ENCODE assay signal across 8 cellular contexts in genomic region chr11:65434057-65434666, GRCh38. TPM values are rescaled to one million over a fixed set of nuclear protein-coding genes. Genes with fewer than 3 reads are reported as not detected.
DNase-seq lines count a peak whose midpoint lies in the region; ATAC-seq, FAIRE-seq and TF ChIP-seq lines count a peak whose summit lies in the region.

No MANE protein-coding gene starts in this region.

- H2AFZ ChIP-seq in mammary epithelial cell (ENCODE audit: low read depth, low read length) = no peak overlapping the region
- no peak overlapping the region for H2AFZ ChIP-seq in HepG2 (ENCODE audit: low read length)

- TF ChIP-seq CTCF in mammary epithelial cell (conservative IDR thresholded peaks at IDR 0.05 in 1 of 2, IDR thresholded peaks at IDR 0.05 in 1 of 2; ENCODE audit: extremely low read depth in 1 of 2, insufficient read depth in 1 of 2, low read depth in 1 of 2, low read length in 2 of 2) (no peak), HepG2 (CRISPR knock-in tag; IDR thresholded peaks at IDR 0.05) (no peak), endothelial cell (IDR thresholded peaks at IDR 0.05; ENCODE audit: unreplicated experiment) (no peak)

- no peak for TF ChIP-seq EP300 in HepG2 (IDR thresholded peaks at IDR 0.05; ENCODE audit: low read depth in 2 of 2, low read length in 2 of 2)
- TF ChIP-seq EP300 in HepG2 (CRISPR knock-in tag; IDR thresholded peaks at IDR 0.05; ENCODE audit: borderline replicate concordance) = no peak

- CTCF ChIA-PET in mammary epithelial cell (lab: Charles Lee; ENCODE audit: low non-redundant PET) = no interaction called here
- CTCF ChIA-PET in HepG2 (lab: Yijun Ruan, JAX; ENCODE audit: low intra/inter-chr PET ratio, low total read pairs) = interaction anchor here (1.9 kb wide), 1 partner anchor 18 kb away, joined by 20 read pairs; no protein-coding TSS in a partner anchor

- H3K9ac ChIP-seq in mammary epithelial cell (ENCODE audit: insufficient read depth, low read length) (no peak overlapping the region), HepG2 (ENCODE audit: insufficient read depth, low read depth, low read length) (no peak overlapping the region)

- H3K9me3 Mint-ChIP-seq in activated naive CD8-positive, alpha-beta T cell (ENCODE audit: low read depth) = no peaks in the 10 kb centered on the region
- H3K9me3 Mint-ChIP-seq in activated naive CD8-positive, alpha-beta T cell treated with anti-CD3 and anti-CD28 coated beads, Interleukin-2, amount 50 U/mL, for 24 hours = no peaks in the 10 kb centered on the region
- H3K9me3 Mint-ChIP-seq in endothelial cell (ENCODE audit: unreplicated experiment) = no peaks in the 10 kb centered on the region

- in situ Hi-C loops in mammary epithelial cell (cut with MboI; ENCODE audit: low sequenced_read_pairs in 2 of 2) (no loop called here), HepG2 (cut with HindIII; ENCODE audit: extremely low pct_ligation_motif_present, low pct_unique_long_range_greater_than_20kb) (no loop called here)

- no peak for ATAC-seq in activated naive CD8-positive, alpha-beta T cell treated with anti-CD3 and anti-CD28 coated beads, Interleukin-2, amount 50 U/mL, for 24 hours
- peak; percentile 0; the same call in 1 of the 3 replicates for ATAC-seq in HepG2
- ATAC-seq in HG02981 (IDR thresholded peaks at IDR 0.05; ENCODE audit: unreplicated experiment) = no peak

- H4K20me1 ChIP-seq in mammary epithelial cell (ENCODE audit: insufficient read depth, low read length) (peaks cover 10% of the 10 kb centered on the region), HepG2 (ENCODE audit: insufficient read depth, low read length) (peaks cover 99% of the 10 kb centered on the region)

- peak overlapping the region; percentile 47 for H3K27ac Mint-ChIP-seq in activated naive CD8-positive, alpha-beta T cell
- no peak overlapping the region for H3K27ac Mint-ChIP-seq in activated naive CD8-positive, alpha-beta T cell treated with anti-CD3 and anti-CD28 coated beads, Interleukin-2, amount 50 U/mL, for 24 hours
- H3K27ac Mint-ChIP-seq in endothelial cell (ENCODE audit: unreplicated experiment) = no peak overlapping the region

- no peaks in the 10 kb centered on the region for H3K27me3 Mint-ChIP-seq in activated naive CD8-positive, alpha-beta T cell
- H3K27me3 Mint-ChIP-seq in activated naive CD8-positive, alpha-beta T cell treated with anti-CD3 and anti-CD28 coated beads, Interleukin-2, amount 50 U/mL, for 24 hours = no peaks in the 10 kb centered on the region
- H3K27me3 Mint-ChIP-seq in endothelial cell (ENCODE audit: unreplicated experiment) = peaks cover 1% of the 10 kb centered on the region

- H3K27ac ChIP-seq in mammary epithelial cell (ENCODE audit: insufficient read depth, low read depth, low read length) (no peak overlapping the region), HepG2 (ENCODE audit: extremely low read length, insufficient read depth, low read length) (no peak overlapping the region)

- H3K4me3 ChIP-seq in mammary epithelial cell (replicated peaks in 1 of 3; ENCODE audit: insufficient read depth in 1 of 3, low read depth in 2 of 3, low read length in 3 of 3) (no peak overlapping the region), HepG2 (replicated peaks in 1 of 3; ENCODE audit: insufficient read depth in 1 of 3, low read depth in 2 of 3, low read length in 3 of 3) (no peak overlapping the region)

- no peak for TF ChIP-seq RAD21 in HepG2 (CRISPR knock-in tag; IDR thresholded peaks at IDR 0.05)

- H3K4me3 Mint-ChIP-seq in activated naive CD8-positive, alpha-beta T cell = no peak overlapping the region
- no peak overlapping the region for H3K4me3 Mint-ChIP-seq in activated naive CD8-positive, alpha-beta T cell treated with anti-CD3 and anti-CD28 coated beads, Interleukin-2, amount 50 U/mL, for 24 hours
- no peak overlapping the region for H3K4me3 Mint-ChIP-seq in endothelial cell (ENCODE audit: unreplicated experiment)

- H3K4me1 Mint-ChIP-seq in activated naive CD8-positive, alpha-beta T cell (ENCODE audit: low read depth) = peaks cover 82% of the 10 kb centered on the region
- H3K4me1 Mint-ChIP-seq in activated naive CD8-positive, alpha-beta T cell treated with anti-CD3 and anti-CD28 coated beads, Interleukin-2, amount 50 U/mL, for 24 hours = peaks cover 85% of the 10 kb centered on the region
- H3K4me1 Mint-ChIP-seq in endothelial cell (ENCODE audit: unreplicated experiment) = peaks cover 11% of the 10 kb centered on the region

- H3K9me3 ChIP-seq in mammary epithelial cell (replicated peaks; ENCODE audit: insufficient read depth, low read length) = no peaks in the 10 kb centered on the region
- H3K9me3 ChIP-seq in HepG2 (ENCODE audit: low read length) = no peaks in the 10 kb centered on the region

- H3K4me1 ChIP-seq in mammary epithelial cell (ENCODE audit: insufficient read depth, low read length) (peaks cover 19% of the 10 kb centered on the region), HepG2 (ENCODE audit: insufficient read depth, low read length) (peaks cover 87% of the 10 kb centered on the region)

- WGBS in mammary epithelial cell (ENCODE audit: low coverage, missing lambda C conversion rate) = 60% methylated on average over 6 of the region's 6 CpGs
- 76% methylated on average over 6 of the region's 6 CpGs for WGBS in HepG2 (ENCODE audit: low lambda C conversion rate)

- H3K4me2 ChIP-seq in mammary epithelial cell (ENCODE audit: insufficient read depth, low read depth, low read length) (no peak overlapping the region), HepG2 (ENCODE audit: low read depth, low read length) (no peak overlapping the region)

- H3K36me3 ChIP-seq in mammary epithelial cell (ENCODE audit: insufficient read depth, low read length) (peaks cover 37% of the 10 kb centered on the region), HepG2 (replicated peaks in 1 of 2; ENCODE audit: control insufficient read depth in 1 of 2, insufficient read depth in 2 of 2, low read length in 2 of 2) (peaks cover 8 to 44% of the 10 kb centered on the region in 2 experiments; a peak in 4 of 5 replicates)

- intact Hi-C loops in mammary epithelial cell (cut with micrococcal nuclease) (no loop called here), HepG2 (cut with micrococcal nuclease; ENCODE audit: unreplicated experiment) (no loop called here)

- peaks cover 89% of the 10 kb centered on the region for H3K79me2 ChIP-seq in mammary epithelial cell (ENCODE audit: insufficient read depth, low read length)
- H3K79me2 ChIP-seq in HepG2 (ENCODE audit: insufficient read depth, low read length) = peaks cover 66% of the 10 kb centered on the region

- BruUV-seq in mammary epithelial cell (replicated peaks; lab: Mats Ljungman, UMichigan) (no TSS peak), HepG2 (replicated peaks; lab: Mats Ljungman, UMichigan) (no TSS peak)

- FAIRE-seq in HepG2 (lab: Jason Lieb, UNC) = peak; percentile 12

- no peaks in the 10 kb centered on the region for H3K27me3 ChIP-seq in mammary epithelial cell (ENCODE audit: insufficient read depth, low read length)
- no peaks in the 10 kb centered on the region for H3K27me3 ChIP-seq in HepG2 (ENCODE audit: control insufficient read depth in 1 of 2, insufficient read depth in 2 of 2, low read length in 2 of 2)

- TF ChIP-seq POLR2A in HepG2 (IDR thresholded peaks at IDR 0.05; ENCODE audit: insufficient read depth in 1 of 2, low read depth in 2 of 2, low read length in 2 of 2) = peak; percentile 59 to 82

- POLR2A ChIA-PET in HepG2 (lab: Yijun Ruan, JAX) = interaction anchor here (1.1 to 4.9 kb wide), 4 partner anchors 11 to 100 kb away, joined by 4 to 38 read pairs (median 5); partner anchors contain the start of genes DPF2 and NEAT1

- peaks cover 4% of the 10 kb centered on the region for H3K36me3 Mint-ChIP-seq in activated naive CD8-positive, alpha-beta T cell
- H3K36me3 Mint-ChIP-seq in activated naive CD8-positive, alpha-beta T cell treated with anti-CD3 and anti-CD28 coated beads, Interleukin-2, amount 50 U/mL, for 24 hours (ENCODE audit: low read depth) = peaks cover 56% of the 10 kb centered on the region
- peaks cover 20% of the 10 kb centered on the region for H3K36me3 Mint-ChIP-seq in endothelial cell (ENCODE audit: low read depth, unreplicated experiment)

- no peak for DNase-seq in activated naive CD8-positive, alpha-beta T cell treated with anti-CD3 and anti-CD28 coated beads, Interleukin-2, amount 50 U/mL, for 24 hours
- peak; percentile 28 for DNase-seq in mammary epithelial cell
- DNase-seq in HepG2 (ENCODE audit: low spot score) = no peak
- DNase-seq in ureter (ENCODE audit: low spot score) = peak; percentile 36
- DNase-seq in endothelial cell (ENCODE audit: low spot score) = no peak
- DNase-seq in activated gamma-delta T cell treated with Interleukin-2 at 50 U/mL for 16 hours = no peak

- dilution Hi-C loops in mammary epithelial cell (cut with HindIII; ENCODE audit: low sequenced_read_pairs) = no loop called here

RNA-seq across cellular contexts. Expression of gene NEAT1, which starts 11.6 kb away (rescaled TPM):
- total RNA-seq in mammary epithelial cell (100 to 1,000 TPM; 364 to 775 TPM), HepG2 (2016; rRNA removed; fragmentation: Illumina TruSeq; extraction: Trizol) (10.5 and 20.5 TPM in 2 replicates), ureter (1,155 TPM), endothelial cell (ENCODE audit: unreplicated experiment) (43.4 TPM)
- polyA plus RNA-seq in mammary epithelial cell (20.1 TPM), HepG2 (2011; rRNA removed) (41.2 and 41.3 TPM in 2 replicates)
- 98.8 TPM for polyA minus RNA-seq in mammary epithelial cell
- total RNA-seq in HepG2 (2016; cell fraction: cytosol; rRNA removed; fragmentation: Illumina TruSeq; extraction: Trizol; ENCODE audit: low read depth) = 2.2 and 2.6 TPM in 2 replicates
- total RNA-seq in HepG2 (2016; cell fraction: insoluble cytoplasmic fraction; rRNA removed; fragmentation: Illumina TruSeq; extraction: Trizol) = 8.4 and 21.3 TPM in 2 replicates
- 7.8 and 8.3 TPM in 2 replicates for total RNA-seq in HepG2 (2016; cell fraction: membrane; rRNA removed; fragmentation: Illumina TruSeq; extraction: Trizol)
- 196 and 220 TPM in 2 replicates for total RNA-seq in HepG2 (2016; cell fraction: nucleus; rRNA removed; fragmentation: Illumina TruSeq; extraction: Trizol)
- 13.0 and 13.4 TPM in 2 replicates for polyA plus RNA-seq in HepG2 (2011; cell fraction: cytosol; rRNA removed)
- 222 and 327 TPM in 2 replicates for polyA plus RNA-seq in HepG2 (2011; cell fraction: nucleus; rRNA removed)
- 288 and 371 TPM in 2 replicates for polyA plus RNA-seq in HepG2 (2012)
- polyA plus RNA-seq in HepG2 (2016; cell fraction: cytosol; fragmentation: Illumina TruSeq; extraction: Trizol; ENCODE audit: low read depth) = 3.6 and 4.3 TPM in 2 replicates
- 54.0 and 61.1 TPM in 2 replicates for polyA plus RNA-seq in HepG2 (2016; cell fraction: insoluble cytoplasmic fraction; fragmentation: Illumina TruSeq; extraction: Trizol; ENCODE audit: low read depth)
- 47.1 and 54.4 TPM in 2 replicates for polyA plus RNA-seq in HepG2 (2016; cell fraction: membrane; fragmentation: Illumina TruSeq; extraction: Trizol; ENCODE audit: low read depth)
- polyA plus RNA-seq in HepG2 (2016; cell fraction: nucleus; fragmentation: Illumina TruSeq; extraction: Trizol; ENCODE audit: insufficient read depth, low read depth) = 577 and 628 TPM in 2 replicates
- polyA minus RNA-seq in HepG2 (2011; rRNA and poly(A)+ RNA removed; ENCODE audit: low replicate concordance) = 64.6 and 225 TPM in 2 replicates
- polyA minus RNA-seq in HepG2 (2011; cell fraction: cytosol; rRNA and poly(A)+ RNA removed) = 17.3 and 20.2 TPM in 2 replicates
- 1,479 and 1,737 TPM in 2 replicates for polyA minus RNA-seq in HepG2 (2011; cell fraction: nucleus; rRNA and poly(A)+ RNA removed)

RNA-seq across cellular contexts. Expression of gene FRMD8, which starts 47.7 kb away (rescaled TPM):
- 10 to 100 TPM; 43.4 to 74.8 TPM for total RNA-seq in mammary epithelial cell
- 34.0 TPM for polyA plus RNA-seq in mammary epithelial cell
- 43.2 TPM for polyA minus RNA-seq in mammary epithelial cell
- total RNA-seq in HepG2 (2016; rRNA removed; fragmentation: Illumina TruSeq; extraction: Trizol) = 18.0 and 20.6 TPM in 2 replicates
- 2.2 and 2.9 TPM in 2 replicates for total RNA-seq in HepG2 (2016; cell fraction: cytosol; rRNA removed; fragmentation: Illumina TruSeq; extraction: Trizol; ENCODE audit: low read depth)
- total RNA-seq in HepG2 (2016; cell fraction: insoluble cytoplasmic fraction; rRNA removed; fragmentation: Illumina TruSeq; extraction: Trizol) = 17.5 and 22.6 TPM in 2 replicates
- 5.3 and 6.3 TPM in 2 replicates for total RNA-seq in HepG2 (2016; cell fraction: membrane; rRNA removed; fragmentation: Illumina TruSeq; extraction: Trizol)
- total RNA-seq in HepG2 (2016; cell fraction: nucleus; rRNA removed; fragmentation: Illumina TruSeq; extraction: Trizol) = 12.4 and 14.6 TPM in 2 replicates
- polyA plus RNA-seq in HepG2 (2011; rRNA removed) = 5.8 and 9.4 TPM in 2 replicates
- 5.9 and 6.7 TPM in 2 replicates for polyA plus RNA-seq in HepG2 (2011; cell fraction: cytosol; rRNA removed)
- polyA plus RNA-seq in HepG2 (2011; cell fraction: nucleus; rRNA removed) = 26.7 and 32.6 TPM in 2 replicates
- polyA plus RNA-seq in HepG2 (2012) = 3.5 and 5.2 TPM in 2 replicates
- 2.5 and 2.6 TPM in 2 replicates for polyA plus RNA-seq in HepG2 (2016; cell fraction: cytosol; fragmentation: Illumina TruSeq; extraction: Trizol; ENCODE audit: low read depth)
- polyA plus RNA-seq in HepG2 (2016; cell fraction: insoluble cytoplasmic fraction; fragmentation: Illumina TruSeq; extraction: Trizol; ENCODE audit: low read depth) = 13.5 and 17.1 TPM in 2 replicates
- polyA plus RNA-seq in HepG2 (2016; cell fraction: membrane; fragmentation: Illumina TruSeq; extraction: Trizol; ENCODE audit: low read depth) = 2.8 and 3.8 TPM in 2 replicates
- polyA plus RNA-seq in HepG2 (2016; cell fraction: nucleus; fragmentation: Illumina TruSeq; extraction: Trizol; ENCODE audit: insufficient read depth, low read depth) = 21.4 and 24.7 TPM in 2 replicates
- polyA minus RNA-seq in HepG2 (2011; rRNA and poly(A)+ RNA removed; ENCODE audit: low replicate concordance) = 22.3 and 24.3 TPM in 2 replicates
- 5.4 and 6.2 TPM in 2 replicates for polyA minus RNA-seq in HepG2 (2011; cell fraction: cytosol; rRNA and poly(A)+ RNA removed)
- polyA minus RNA-seq in HepG2 (2011; cell fraction: nucleus; rRNA and poly(A)+ RNA removed) = 6.2 and 11.8 TPM in 2 replicates
- 31.2 TPM for total RNA-seq in ureter
- 76.0 TPM for total RNA-seq in endothelial cell (ENCODE audit: unreplicated experiment)

RNA-seq across cellular contexts. Expression of gene SLC25A45, which starts 51.7 kb away (rescaled TPM):
- 1 to 10 TPM in 1 of 2 donors, under 1 TPM in 1; 0.50 to 2.4 TPM for total RNA-seq in mammary epithelial cell
- polyA plus RNA-seq in mammary epithelial cell = 0.28 TPM
- polyA minus RNA-seq in mammary epithelial cell = 2.0 TPM
- total RNA-seq in HepG2 (2016; rRNA removed; fragmentation: Illumina TruSeq; extraction: Trizol) = 2.1 and 3.4 TPM in 2 replicates
- 0.79 and 1.0 TPM in 2 replicates for total RNA-seq in HepG2 (2016; cell fraction: cytosol; rRNA removed; fragmentation: Illumina TruSeq; extraction: Trizol; ENCODE audit: low read depth)
- 1.9 TPM in 2 replicates for total RNA-seq in HepG2 (2016; cell fraction: insoluble cytoplasmic fraction; rRNA removed; fragmentation: Illumina TruSeq; extraction: Trizol)
- total RNA-seq in HepG2 (2016; cell fraction: membrane; rRNA removed; fragmentation: Illumina TruSeq; extraction: Trizol) = 1.5 and 2.2 TPM in 2 replicates
- 1.3 and 3.5 TPM in 2 replicates for total RNA-seq in HepG2 (2016; cell fraction: nucleus; rRNA removed; fragmentation: Illumina TruSeq; extraction: Trizol)
- 1.2 and 1.9 TPM in 2 replicates for polyA plus RNA-seq in HepG2 (2011; rRNA removed)
- polyA plus RNA-seq in HepG2 (2011; cell fraction: cytosol; rRNA removed) = 0.95 and 0.99 TPM in 2 replicates
- polyA plus RNA-seq in HepG2 (2011; cell fraction: nucleus; rRNA removed) = 5.9 and 6.0 TPM in 2 replicates
- polyA plus RNA-seq in HepG2 (2012) = 2.0 and 4.1 TPM in 2 replicates
- polyA plus RNA-seq in HepG2 (2016; cell fraction: cytosol; fragmentation: Illumina TruSeq; extraction: Trizol; ENCODE audit: low read depth) = 0.45 and 0.70 TPM in 2 replicates
- polyA plus RNA-seq in HepG2 (2016; cell fraction: insoluble cytoplasmic fraction; fragmentation: Illumina TruSeq; extraction: Trizol; ENCODE audit: low read depth) = 1.3 and 1.6 TPM in 2 replicates
- polyA plus RNA-seq in HepG2 (2016; cell fraction: membrane; fragmentation: Illumina TruSeq; extraction: Trizol; ENCODE audit: low read depth) = 1.4 and 1.5 TPM in 2 replicates
- 5.6 and 8.8 TPM in 2 replicates for polyA plus RNA-seq in HepG2 (2016; cell fraction: nucleus; fragmentation: Illumina TruSeq; extraction: Trizol; ENCODE audit: insufficient read depth, low read depth)
- polyA minus RNA-seq in HepG2 (2011; rRNA and poly(A)+ RNA removed; ENCODE audit: low replicate concordance) = 1.9 and 7.2 TPM in 2 replicates
- 1.4 and 2.5 TPM in 2 replicates for polyA minus RNA-seq in HepG2 (2011; cell fraction: cytosol; rRNA and poly(A)+ RNA removed)
- polyA minus RNA-seq in HepG2 (2011; cell fraction: nucleus; rRNA and poly(A)+ RNA removed) = 1.4 and 2.4 TPM in 2 replicates
- 9.4 TPM for total RNA-seq in ureter
- total RNA-seq in endothelial cell (ENCODE audit: unreplicated experiment) = 3.3 TPM

Comparison
In these comparisons a context has a peak if more than half of its experiments do, and no peak if none do; other contexts are left out.
1. DNase-seq: peak in mammary epithelial cell (single experiment) and ureter (single experiment); none in activated naive CD8-positive, alpha-beta T cell treated with anti-CD3 and anti-CD28 coated beads, Interleukin-2, amount 50 U/mL, for 24 hours (single experiment), HepG2 (single experiment), endothelial cell (single experiment) and activated gamma-delta T cell treated with Interleukin-2 at 50 U/mL for 16 hours (single experiment).